In genomic region chr17:47242648-47243047, GRCh38 we compare ENCODE assay signal across 31 cellular contexts. TPM values are rescaled to one million over a fixed set of nuclear protein-coding genes. Genes with fewer than 3 reads are reported as not detected.
"Had no signal": no experiment of that assay in that cellular context is flagged by ENCODE, and none has a peak within 500 bp of the region (broad histone marks: within the 10 kb centered on the region; RNA-seq: fewer than 3 reads in every experiment).

No MANE protein-coding gene starts in this region.

- H3K9me3 Mint-ChIP-seq: stimulated activated effector memory CD8-positive, alpha-beta T cell treated with anti-CD3 and anti-CD28 coated beads, Interleukin-12 subunit alpha, Interleukin-12 subunit beta, amount 100 ng/mL, for 72 hours; stimulated activated memory B cell treated with anti-CD40 and anti-IgM and Interleukin-4, amounts not matched to agents 10 μg/mL and 1 μg/mL and 100 μg/mL, for 72 hours; stimulated activated naive B cell treated with anti-CD40 and anti-IgM and Interleukin-4, amounts not matched to agents 10 μg/mL and 1 μg/mL and 100 μg/mL, for 72 hours; stimulated activated naive CD8-positive, alpha-beta T cell treated with anti-CD3 and anti-CD28 coated beads, Interleukin-15, amount 100 ng/mL, for 72 hours; stimulated activated naive CD8-positive, alpha-beta T cell treated with anti-CD3 and anti-CD28 coated beads, Interleukin-15, Interleukin-2, amounts not matched to agents 100 ng/mL and 50 ng/mL, for 24 hours; type B pancreatic cell had no signal

- DNase-seq: stimulated activated CD4-positive, alpha-beta T cell treated with anti-CD3 and anti-CD28 coated beads, Interleukin-2, amount 100 ng/mL, for 48 hours; stimulated activated CD4-positive, alpha-beta T cell treated with anti-CD3 and anti-CD28 coated beads, Interleukin-4, amount 100 ng/mL, for 1 hour; stimulated activated CD4-positive, alpha-beta T cell treated with anti-CD3 and anti-CD28 coated beads, Interleukin-4, amount 100 ng/mL, for 24 hours; stimulated activated CD4-positive, alpha-beta T cell treated with anti-CD3 and anti-CD28 coated beads, Interleukin-4, amount 100 ng/mL, for 4 hours; stimulated activated CD8-positive, alpha-beta memory T cell treated with anti-CD3 and anti-CD28 coated beads, Interleukin-4, amount 100 ng/mL, for 48 hours; stimulated activated naive B cell treated with anti-CD40 and anti-IgM and Interleukin-4, amounts not matched to agents 10 μg/mL and 1 μg/mL and 100 μg/mL, for 72 hours; stimulated activated naive CD4-positive, alpha-beta T cell; stimulated activated naive CD4-positive, alpha-beta T cell treated with Interleukin-2 at 50 U/mL for 16 hours; stimulated activated naive CD8-positive, alpha-beta T cell treated with anti-CD3 and anti-CD28 coated beads, Interleukin-15, amount 100 ng/mL, for 72 hours; stimulated activated naive CD8-positive, alpha-beta T cell treated with anti-CD3 and anti-CD28 coated beads, Interleukin-15, Interleukin-2, amounts not matched to agents 100 U/mL and 50 U/mL, for 24 hours; stomach; substantia nigra; testis; thyroid gland; tibial artery; transverse colon; trophoblast cell; upper lobe of left lung; upper lobe of right lung; uterus had no signal

- H3K9me3 ChIP-seq: stomach, suprapubic skin, testis, thoracic aorta, thyroid gland, tibial artery, tibial nerve, transverse colon, upper lobe of left lung, upper lobe of right lung, uterus, vagina had no signal

- H3K4me3 Mint-ChIP-seq: stimulated activated effector memory CD8-positive, alpha-beta T cell treated with anti-CD3 and anti-CD28 coated beads, Interleukin-12 subunit alpha, Interleukin-12 subunit beta, amount 100 ng/mL, for 72 hours; stimulated activated memory B cell treated with anti-CD40 and anti-IgM and Interleukin-4, amounts not matched to agents 10 μg/mL and 1 μg/mL and 100 μg/mL, for 72 hours; stimulated activated naive B cell treated with anti-CD40 and anti-IgM and Interleukin-4, amounts not matched to agents 10 μg/mL and 1 μg/mL and 100 μg/mL, for 72 hours; stimulated activated naive CD8-positive, alpha-beta T cell treated with anti-CD3 and anti-CD28 coated beads, Interleukin-15, amount 100 ng/mL, for 72 hours; stimulated activated naive CD8-positive, alpha-beta T cell treated with anti-CD3 and anti-CD28 coated beads, Interleukin-15, Interleukin-2, amounts not matched to agents 100 ng/mL and 50 ng/mL, for 24 hours; type B pancreatic cell had no signal

- H3K4me3 ChIP-seq: stomach, suprapubic skin, testis, thoracic aorta, thyroid gland, tibial artery, tibial nerve, transverse colon, upper lobe of left lung, upper lobe of right lung, uterus, vagina had no signal

- FAIRE-seq: urothelium cell line had no signal

- H3K27ac ChIP-seq: stomach, suprapubic skin, testis, thoracic aorta, thyroid gland, tibial artery, tibial nerve, transverse colon, upper lobe of left lung, upper lobe of right lung, uterus, vagina had no signal

- H3K27me3 Mint-ChIP-seq: stimulated activated memory B cell treated with anti-CD40 and anti-IgM and Interleukin-4, amounts not matched to agents 10 μg/mL and 1 μg/mL and 100 μg/mL, for 72 hours; stimulated activated naive B cell treated with anti-CD40 and anti-IgM and Interleukin-4, amounts not matched to agents 10 μg/mL and 1 μg/mL and 100 μg/mL, for 72 hours had no signal

- ATAC-seq: stimulated activated effector memory CD8-positive, alpha-beta T cell treated with anti-CD3 and anti-CD28 coated beads, Interleukin-12 subunit alpha, Interleukin-12 subunit beta, amount 100 ng/mL, for 72 hours; stimulated activated memory B cell treated with anti-CD40 and anti-IgM and Interleukin-4, amounts not matched to agents 10 μg/mL and 1 μg/mL and 100 μg/mL, for 72 hours; stimulated activated naive B cell treated with anti-CD40 and anti-IgM and Interleukin-4, amounts not matched to agents 10 μg/mL and 1 μg/mL and 100 μg/mL, for 72 hours; stimulated activated naive CD8-positive, alpha-beta T cell treated with anti-CD3 and anti-CD28 coated beads, Interleukin-15, amount 100 ng/mL, for 72 hours; stimulated activated naive CD8-positive, alpha-beta T cell treated with anti-CD3 and anti-CD28 coated beads, Interleukin-15, Interleukin-2, amounts not matched to agents 100 U/mL and 50 U/mL, for 24 hours; upper lobe of right lung had no signal

- H3K27ac Mint-ChIP-seq: stimulated activated effector memory CD8-positive, alpha-beta T cell treated with anti-CD3 and anti-CD28 coated beads, Interleukin-12 subunit alpha, Interleukin-12 subunit beta, amount 100 ng/mL, for 72 hours; stimulated activated memory B cell treated with anti-CD40 and anti-IgM and Interleukin-4, amounts not matched to agents 10 μg/mL and 1 μg/mL and 100 μg/mL, for 72 hours; stimulated activated naive B cell treated with anti-CD40 and anti-IgM and Interleukin-4, amounts not matched to agents 10 μg/mL and 1 μg/mL and 100 μg/mL, for 72 hours; stimulated activated naive CD8-positive, alpha-beta T cell treated with anti-CD3 and anti-CD28 coated beads, Interleukin-15, amount 100 ng/mL, for 72 hours; stimulated activated naive CD8-positive, alpha-beta T cell treated with anti-CD3 and anti-CD28 coated beads, Interleukin-15, Interleukin-2, amounts not matched to agents 100 ng/mL and 50 ng/mL, for 24 hours; type B pancreatic cell had no signal

- H3K36me3 ChIP-seq: stomach, suprapubic skin, thoracic aorta, thyroid gland, tibial artery, tibial nerve, transverse colon, upper lobe of left lung, upper lobe of right lung, uterus, vagina had no signal

- H3K4me1 ChIP-seq: uterus had no signal

- H3K27me3 ChIP-seq: stomach, suprapubic skin, testis, thyroid gland, tibial artery, tibial nerve, transverse colon, upper lobe of left lung, upper lobe of right lung, uterus, vagina had no signal

- H3K36me3 Mint-ChIP-seq: stimulated activated effector memory CD8-positive, alpha-beta T cell treated with anti-CD3 and anti-CD28 coated beads, Interleukin-12 subunit alpha, Interleukin-12 subunit beta, amount 100 ng/mL, for 72 hours; stimulated activated memory B cell treated with anti-CD40 and anti-IgM and Interleukin-4, amounts not matched to agents 10 μg/mL and 1 μg/mL and 100 μg/mL, for 72 hours; type B pancreatic cell had no signal

RNA-seq across cellular contexts. Expression of gene MYL4, which starts 33.5 kb away (rescaled TPM):
- total RNA-seq: subcutaneous adipose tissue, suprapubic skin, thoracic aorta, transverse colon, ureter, vagina had no signal
